18 cellular contexts compared by ENCODE assay signal in genomic region chr7:79523426-79523825, GRCh38.
DNase-seq lines count a peak whose midpoint lies in the region; ATAC-seq, FAIRE-seq and TF ChIP-seq lines count a peak whose summit lies in the region.
"Had no signal": no experiment of that assay in that cellular context is flagged by ENCODE, and none has a peak within 500 bp of the region (broad histone marks: within the 10 kb centered on the region; RNA-seq: fewer than 3 reads in every experiment).

No MANE protein-coding gene starts in this region.

- H3K9me3 Mint-ChIP-seq in osteocyte (ENCODE audit: unreplicated experiment): no peaks in the 10 kb centered on the region

- peak; percentile 7 for DNase-seq in EL
- DNase-seq in amniotic epithelial cell (ENCODE audit: low read depth): peak; percentile 87
- DNase-seq in fibroblast of mammary gland (ENCODE audit: low read depth): peak; percentile 22
- DNase-seq in osteocyte (ENCODE audit: extremely low spot score, unreplicated experiment): no peak
- DNase-seq in GM19239 (ENCODE audit: insufficient read length, low spot score): no peak
- DNase-seq in NAMALWA (ENCODE audit: low spot score): no peak
- DNase-seq: Caco-2; CD4-positive, alpha-beta T cell; KG1; NCI-H187; NCI-H2107; NCI-H524; PC-3; RPMI8226; SHP77 treated with DMSO at 0.1 percent for 48 hours had no signal

- H3K4me1 Mint-ChIP-seq in osteocyte (ENCODE audit: unreplicated experiment): peaks cover 22% of the 10 kb centered on the region

- peak overlapping the region; percentile 19 for H3K27ac Mint-ChIP-seq in osteocyte (ENCODE audit: unreplicated experiment)
- H3K27ac Mint-ChIP-seq: CD4-positive, alpha-beta T cell had no signal

- FAIRE-seq in GM19239 (lab: Jason Lieb, UNC): no peak
- FAIRE-seq: GM12891, HepG2 had no signal

- no peaks in the 10 kb centered on the region for H3K36me3 Mint-ChIP-seq in osteocyte (ENCODE audit: unreplicated experiment)

- no peak overlapping the region for H3K4me3 Mint-ChIP-seq in osteocyte (ENCODE audit: unreplicated experiment)
- H3K4me3 Mint-ChIP-seq: CD4-positive, alpha-beta T cell had no signal

- H3K4me3 ChIP-seq in fibroblast of mammary gland (ENCODE audit: control insufficient read depth, low read depth, low read length): no peak overlapping the region

- TF ChIP-seq CTCF in fibroblast of mammary gland (conservative IDR thresholded peaks at IDR 0.05; ENCODE audit: control insufficient read depth, insufficient read depth, low read depth, low read length) (no peak), osteocyte (IDR thresholded peaks at IDR 0.05) (no peak)

- no peaks in the 10 kb centered on the region for H3K27me3 Mint-ChIP-seq in osteocyte (ENCODE audit: unreplicated experiment)
- H3K27me3 Mint-ChIP-seq: CD4-positive, alpha-beta T cell had no signal

- no peak for ATAC-seq in GM18907 (IDR thresholded peaks at IDR 0.05; ENCODE audit: unreplicated experiment)
- ATAC-seq: HepG2, PC-3 had no signal

Comparison
In these comparisons a context has a peak if more than half of its experiments do, and no peak if none do; other contexts are left out.
1. DNase-seq: peak in EL (single experiment), amniotic epithelial cell (single experiment) and fibroblast of mammary gland (single experiment); none in osteocyte (single experiment), GM19239 (single experiment) and NAMALWA (single experiment).